In the genomic region with DNA sequence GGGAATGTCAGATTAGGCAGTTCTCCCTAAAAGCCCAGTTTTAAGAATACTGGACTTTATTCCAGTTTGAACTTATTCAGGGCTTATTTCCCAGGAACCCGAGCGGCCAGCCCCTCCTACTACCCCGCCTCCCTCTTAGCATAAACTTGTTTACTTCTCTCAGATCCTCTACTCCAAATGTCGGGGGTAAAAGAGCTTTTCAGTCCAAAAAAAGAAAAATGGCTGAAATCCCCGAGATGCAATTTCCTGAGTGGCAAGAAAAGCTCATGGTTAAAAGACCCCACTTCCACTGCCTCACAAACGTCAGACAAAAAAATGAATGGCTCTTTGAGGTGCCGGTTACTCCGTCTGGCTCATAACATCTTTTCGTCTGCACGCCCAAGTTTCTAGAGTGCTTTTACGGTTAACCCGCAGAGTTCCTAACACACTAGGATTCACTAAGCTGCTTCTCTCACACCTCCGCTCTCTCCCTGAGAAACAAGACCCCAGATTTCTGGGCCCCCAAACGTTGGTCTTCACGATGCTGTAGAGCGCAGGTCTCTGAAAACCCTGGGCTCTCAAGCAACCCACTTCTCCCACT, we compare ENCODE assay signal across 8 cellular contexts. TPM values are rescaled to one million over a fixed set of nuclear protein-coding genes. Genes with fewer than 3 reads are reported as not detected.
DNase-seq lines count a peak whose midpoint lies in the region; ATAC-seq, FAIRE-seq and TF ChIP-seq lines count a peak whose summit lies in the region.

No MANE protein-coding gene starts in this region.

- peaks cover 20 to 40% of the 10 kb centered on the region in 2 experiments for H3K36me3 ChIP-seq in SK-N-SH (replicated peaks in 1 of 2; ENCODE audit: control insufficient read depth in 1 of 2, insufficient read depth in 2 of 2, low read length in 1 of 2)
- H3K36me3 ChIP-seq in endothelial cell of umbilical vein (ENCODE audit: control insufficient read depth in 2 of 2, extremely low read depth in 1 of 2, insufficient read depth in 2 of 2, low read length in 2 of 2): peaks cover 4 to 15% of the 10 kb centered on the region in 2 experiments
- peaks cover 0 to 32% (median 12%) of the 10 kb centered on the region in 4 donors for H3K36me3 ChIP-seq in transverse colon

- H2AFZ ChIP-seq in SK-N-SH (ENCODE audit: low read depth) (peak overlapping the region; percentile 94), endothelial cell of umbilical vein (ENCODE audit: low read depth, low read length) (peak overlapping the region; percentile 63)

- peak; percentile 3 for ATAC-seq in HG03439 (IDR thresholded peaks at IDR 0.05; ENCODE audit: unreplicated experiment)

- H3K27ac ChIP-seq in SK-N-SH (ENCODE audit: low read depth in 2 of 2, low read length in 1 of 2) (peak overlapping the region; percentile 86 to 97), endothelial cell of umbilical vein (ENCODE audit: insufficient read depth, low read depth, low read length) (peak overlapping the region; percentile 68), transverse colon (peak overlapping the region; percentile 84 to 93 (median 92))

- H3K9ac ChIP-seq in SK-N-SH (peak overlapping the region; percentile 94), endothelial cell of umbilical vein (replicated peaks; ENCODE audit: extremely low read depth, insufficient read depth, low read length) (peak overlapping the region; percentile 88)

- H3F3A ChIP-seq in SK-N-SH (replicated peaks; ENCODE audit: insufficient read depth): peaks cover 9% of the 10 kb centered on the region

- FAIRE-seq in endothelial cell of umbilical vein (lab: Jason Lieb, UNC): no peak

- no peak for TF ChIP-seq RAD21 in SK-N-SH (IDR thresholded peaks at IDR 0.05; ENCODE audit: low read length)

- TF ChIP-seq EP300 in SK-N-SH (IDR thresholded peaks at IDR 0.05; ENCODE audit: borderline replicate concordance in 1 of 2, low read depth in 1 of 2, low read length in 1 of 2): no peak
- no peak for TF ChIP-seq EP300 in transverse colon (IDR thresholded peaks at IDR 0.05; ENCODE audit: low read depth)

- peak overlapping the region; percentile 95 for H3K4me2 ChIP-seq in SK-N-SH
- peak overlapping the region; percentile 64 for H3K4me2 ChIP-seq in endothelial cell of umbilical vein (ENCODE audit: insufficient read depth, low read length)

- H4K20me1 ChIP-seq in SK-N-SH (ENCODE audit: insufficient read depth): peaks cover 6% of the 10 kb centered on the region; the same call in 1 of the 2 replicates
- H4K20me1 ChIP-seq in endothelial cell of umbilical vein (replicated peaks; ENCODE audit: control insufficient read depth, extremely low read depth, insufficient read depth, low read length): no peaks in the 10 kb centered on the region

- dilution Hi-C loops in endothelial cell of umbilical vein (cut with MboI; ENCODE audit: extremely low pct_ligation_motif_present, low sequenced_read_pairs): no loop called here

- CTCF ChIA-PET in SK-N-SH (lab: Yijun Ruan, JAX) (interaction anchor here (1.0 to 2.0 kb wide), 7 partner anchors 11 to 326 kb away, joined by 3 to 7 read pairs (median 4); no protein-coding TSS in a partner anchor), endothelial cell of umbilical vein (lab: Charles Lee) (interaction anchor here (1.7 to 2.1 kb wide), 3 partner anchors 10 to 326 kb away, joined by 7 to 10 read pairs (median 9); no protein-coding TSS in a partner anchor)

- intact Hi-C loops in endothelial cell of umbilical vein (cut with micrococcal nuclease) (loop anchor here (5.0 kb wide), 1 partner anchor 154 kb away; a partner anchor contains a TSS), transverse colon (cut with DNase I; ENCODE audit: low total_unique reads) (no loop called here)

- H3K9me1 ChIP-seq in endothelial cell of umbilical vein (replicated peaks; ENCODE audit: control insufficient read depth, extremely low read depth, insufficient read depth, low read length): no peaks in the 10 kb centered on the region

- H3K4me3 ChIP-seq in SK-N-SH (ENCODE audit: low read depth in 2 of 2, low read length in 1 of 2) (peak overlapping the region; percentile 81 to 90), endothelial cell of umbilical vein (replicated peaks in 1 of 3; ENCODE audit: insufficient read depth in 1 of 3, low read depth in 1 of 3, low read length in 3 of 3) (peak overlapping the region; percentile 71 to 95 (median 87)), transverse colon (peak overlapping the region; percentile 71 to 99 (median 91))

- peak; percentile 14 for DNase-seq in NCI-H2029 (lab: John Stamatoyannopoulos, UW)
- DNase-seq in NCI-H2029 treated with DMSO at 0.1 percent for 48 hours (lab: John Stamatoyannopoulos, UW): no peak
- DNase-seq in SK-N-SH: peak; percentile 55
- peak; percentile 60 for DNase-seq in endothelial cell of umbilical vein (ENCODE audit: low read depth, low spot score)
- DNase-seq in midbrain (lab: John Stamatoyannopoulos, UW): peak; percentile 42
- DNase-seq in transverse colon: peak; percentile 39
- DNase-seq in NK-92 (lab: John Stamatoyannopoulos, UW; ENCODE audit: unreplicated experiment): no peak

- TF ChIP-seq POLR2A in endothelial cell of umbilical vein (IDR thresholded peaks at IDR 0.05; ENCODE audit: low read depth, low read length) (no peak), transverse colon (IDR thresholded peaks at IDR 0.05) (no peak)

- TF ChIP-seq CTCF in SK-N-SH (IDR thresholded peaks at IDR 0.05): no peak
- no peak for TF ChIP-seq CTCF in endothelial cell of umbilical vein (IDR thresholded peaks at IDR 0.05; ENCODE audit: extremely low read depth in 1 of 2, insufficient read depth in 1 of 2, low read depth in 1 of 2, low read length in 2 of 2)
- no peak for TF ChIP-seq CTCF in transverse colon (IDR thresholded peaks at IDR 0.05)

- POLR2A ChIA-PET in SK-N-SH (lab: Yijun Ruan, JAX) (interaction anchor here (0.5 to 1.2 kb wide), 5 partner anchors 10 to 1163 kb away, joined by 3 to 4 read pairs (median 4); a partner anchor contains a TSS), endothelial cell of umbilical vein (lab: Charles Lee) (interaction anchor here (0.7 kb wide), 1 partner anchor 160 kb away, joined by 3 read pairs; a partner anchor contains a TSS)

- H3K4me1 ChIP-seq in SK-N-SH (ENCODE audit: control insufficient read depth in 1 of 2, insufficient read depth in 2 of 2, low read depth in 1 of 2, low read length in 1 of 2) (peaks cover 0 to 13% of the 10 kb centered on the region in 2 experiments; a peak in 2 of 4 replicates), endothelial cell of umbilical vein (ENCODE audit: control insufficient read depth, extremely low read depth, insufficient read depth, low read length) (peaks cover 22% of the 10 kb centered on the region), transverse colon (peaks cover 15 to 31% (median 21%) of the 10 kb centered on the region in 4 donors)

- WGBS in SK-N-SH (ENCODE audit: low lambda C conversion rate): under 1% methylated on average over 13 of the region's 16 CpGs
- WGBS in transverse colon (ENCODE audit: low coverage in 1 of 2), 2 donors: 0 to 1% methylated on average over 7 to 16 of the region's 16 CpGs

- in situ Hi-C loops in transverse colon (cut with MboI; ENCODE audit: low pct_ligation_motif_present in 1 of 4, low pct_unique_long_range_greater_than_20kb in 1 of 4, low sequenced_read_pairs in 3 of 4): loop anchor here in 1 of 4 donors (25.0 kb wide), 2 partner anchors 234 to 359 kb away; a partner anchor contains a TSS

- BruUV-seq in endothelial cell of umbilical vein (replicated peaks; lab: Mats Ljungman, UMichigan): TSS peak; percentile 70

- H3K79me2 ChIP-seq in SK-N-SH (ENCODE audit: insufficient read depth): peaks cover 84% of the 10 kb centered on the region
- H3K79me2 ChIP-seq in endothelial cell of umbilical vein (ENCODE audit: control insufficient read depth, insufficient read depth, low read length): peaks cover 49% of the 10 kb centered on the region

- H3K9me2 ChIP-seq in SK-N-SH: no peaks in the 10 kb centered on the region

- H3K27me3 ChIP-seq in SK-N-SH (ENCODE audit: insufficient read depth): no peaks in the 10 kb centered on the region
- H3K27me3 ChIP-seq in endothelial cell of umbilical vein (ENCODE audit: control insufficient read depth in 2 of 2, insufficient read depth in 2 of 2, low read length in 2 of 2): no peaks in the 10 kb centered on the region
- no peaks in the 10 kb centered on the region for H3K27me3 ChIP-seq in transverse colon

- no peaks in the 10 kb centered on the region for H3K9me3 ChIP-seq in SK-N-SH
- no peaks in the 10 kb centered on the region for H3K9me3 ChIP-seq in endothelial cell of umbilical vein (replicated peaks; ENCODE audit: control insufficient read depth, insufficient read depth, low read length)
- no peaks in the 10 kb centered on the region for H3K9me3 ChIP-seq in transverse colon

RNA-seq across cellular contexts. Expression of a gene that starts 0.4 kb away (rescaled TPM):
- polyA plus RNA-seq in SK-N-SH (2012; rRNA removed): 46.2 and 64.4 TPM in 2 replicates
- 39.7 and 41.2 TPM in 2 replicates for polyA plus RNA-seq in SK-N-SH (2012; cell fraction: cytosol; rRNA removed)
- polyA plus RNA-seq in SK-N-SH (2012; cell fraction: nucleus; rRNA removed): 74.6 and 144 TPM in 2 replicates
- 69.7 and 73.7 TPM in 2 replicates for total RNA-seq in endothelial cell of umbilical vein
- 33.5 and 38.2 TPM in 2 replicates for polyA plus RNA-seq in endothelial cell of umbilical vein
- 30.8 and 34.5 TPM in 2 replicates for polyA plus RNA-seq in endothelial cell of umbilical vein (2011; cell fraction: cytosol; rRNA removed)
- 138 and 174 TPM in 2 replicates for polyA plus RNA-seq in endothelial cell of umbilical vein (2011; cell fraction: nucleus; rRNA removed)
- polyA plus RNA-seq in endothelial cell of umbilical vein (2012): 29.6 and 45.2 TPM in 2 replicates
- 56.1 and 60.8 TPM in 2 replicates for polyA minus RNA-seq in endothelial cell of umbilical vein
- polyA minus RNA-seq in endothelial cell of umbilical vein (2011; cell fraction: cytosol; rRNA and poly(A)+ RNA removed): 37.2 TPM
- polyA minus RNA-seq in endothelial cell of umbilical vein (2011; cell fraction: nucleus; rRNA and poly(A)+ RNA removed): 46.5 and 85.7 TPM in 2 replicates
- total RNA-seq in transverse colon: 100 to 1,000 TPM in 1 of 4 donors, 10 to 100 TPM in 3; 31.0 to 168 (median 47.7) TPM

RNA-seq across cellular contexts. Expression of a gene that starts 0.9 kb away (rescaled TPM):
- 16.0 and 17.4 TPM in 2 replicates for polyA plus RNA-seq in SK-N-SH (2012; rRNA removed)
- 12.8 and 17.5 TPM in 2 replicates for polyA plus RNA-seq in SK-N-SH (2012; cell fraction: cytosol; rRNA removed)
- polyA plus RNA-seq in SK-N-SH (2012; cell fraction: nucleus; rRNA removed): 10.1 and 19.3 TPM in 2 replicates
- 72.0 and 78.1 TPM in 2 replicates for total RNA-seq in endothelial cell of umbilical vein
- polyA plus RNA-seq in endothelial cell of umbilical vein: 36.6 and 38.7 TPM in 2 replicates
- 45.1 and 51.0 TPM in 2 replicates for polyA plus RNA-seq in endothelial cell of umbilical vein (2011; cell fraction: cytosol; rRNA removed)
- polyA plus RNA-seq in endothelial cell of umbilical vein (2011; cell fraction: nucleus; rRNA removed): 61.6 and 65.8 TPM in 2 replicates
- polyA plus RNA-seq in endothelial cell of umbilical vein (2012): 18.9 and 54.2 TPM in 2 replicates
- 93.0 and 111 TPM in 2 replicates for polyA minus RNA-seq in endothelial cell of umbilical vein
- 69.8 TPM for polyA minus RNA-seq in endothelial cell of umbilical vein (2011; cell fraction: cytosol; rRNA and poly(A)+ RNA removed)
- 32.7 and 48.7 TPM in 2 replicates for polyA minus RNA-seq in endothelial cell of umbilical vein (2011; cell fraction: nucleus; rRNA and poly(A)+ RNA removed)
- 1 to 10 TPM in 3 of 4 donors, not detected in 1; 1.9 to 5.0 (median 1.9) TPM for total RNA-seq in transverse colon

RNA-seq across cellular contexts. Expression of a gene that starts 35.1 kb away (rescaled TPM):
- polyA plus RNA-seq in SK-N-SH (2012; rRNA removed): 20.2 and 31.5 TPM in 2 replicates
- polyA plus RNA-seq in SK-N-SH (2012; cell fraction: cytosol; rRNA removed): 25.2 and 25.9 TPM in 2 replicates
- 22.5 and 40.4 TPM in 2 replicates for polyA plus RNA-seq in SK-N-SH (2012; cell fraction: nucleus; rRNA removed)
- 39.4 and 41.2 TPM in 2 replicates for total RNA-seq in endothelial cell of umbilical vein
- 25.2 and 28.5 TPM in 2 replicates for polyA plus RNA-seq in endothelial cell of umbilical vein
- 25.4 and 27.6 TPM in 2 replicates for polyA plus RNA-seq in endothelial cell of umbilical vein (2011; cell fraction: cytosol; rRNA removed)
- polyA plus RNA-seq in endothelial cell of umbilical vein (2011; cell fraction: nucleus; rRNA removed): 38.6 and 43.6 TPM in 2 replicates
- polyA plus RNA-seq in endothelial cell of umbilical vein (2012): 27.0 and 32.6 TPM in 2 replicates
- 46.0 and 48.8 TPM in 2 replicates for polyA minus RNA-seq in endothelial cell of umbilical vein
- polyA minus RNA-seq in endothelial cell of umbilical vein (2011; cell fraction: cytosol; rRNA and poly(A)+ RNA removed): 19.2 TPM
- polyA minus RNA-seq in endothelial cell of umbilical vein (2011; cell fraction: nucleus; rRNA and poly(A)+ RNA removed): 24.9 and 38.3 TPM in 2 replicates
- 10 to 100 TPM in 3 of 4 donors, 1 to 10 TPM in 1; 2.6 to 90.9 (median 12.8) TPM for total RNA-seq in transverse colon

RNA-seq across cellular contexts. Expression of a gene that starts 38.8 kb away (rescaled TPM):
- 3.7 and 4.1 TPM in 2 replicates for polyA plus RNA-seq in SK-N-SH (2012; rRNA removed)
- polyA plus RNA-seq in SK-N-SH (2012; cell fraction: cytosol; rRNA removed): 5.4 and 7.6 TPM in 2 replicates
- polyA plus RNA-seq in SK-N-SH (2012; cell fraction: nucleus; rRNA removed): 2.2 and 3.1 TPM in 2 replicates
- 1.4 and 1.5 TPM in 2 replicates for total RNA-seq in endothelial cell of umbilical vein
- 0.11 TPM in 1 of 2 replicates, not detected in the other for polyA plus RNA-seq in endothelial cell of umbilical vein
- 0.12 TPM in 1 of 2 replicates, not detected in the other for polyA plus RNA-seq in endothelial cell of umbilical vein (2011; cell fraction: cytosol; rRNA removed)
- polyA plus RNA-seq in endothelial cell of umbilical vein (2011; cell fraction: nucleus; rRNA removed): 0.13 TPM in 1 of 2 replicates, not detected in the other
- polyA plus RNA-seq in endothelial cell of umbilical vein (2012): 1.6 and 2.4 TPM in 2 replicates
- not detected in 2 replicates for polyA minus RNA-seq in endothelial cell of umbilical vein
- polyA minus RNA-seq in endothelial cell of umbilical vein (2011; cell fraction: cytosol; rRNA and poly(A)+ RNA removed): not detected
- polyA minus RNA-seq in endothelial cell of umbilical vein (2011; cell fraction: nucleus; rRNA and poly(A)+ RNA removed): not detected in 2 replicates
- total RNA-seq in transverse colon: not detected

Comparison
In these comparisons a context has a peak if more than half of its experiments do, and no peak if none do; other contexts are left out.
1. DNase-seq: peak in NCI-H2029 (single experiment), SK-N-SH (single experiment), endothelial cell of umbilical vein (single experiment), midbrain (single experiment) and transverse colon (single experiment); none in NCI-H2029 treated with DMSO at 0.1 percent for 48 hours (single experiment) and NK-92 (single experiment).
2. RNA of a gene that starts 0.9 kb away (total RNA-seq): 72.0 to 78.1 TPM in endothelial cell of umbilical vein; 1.9 to 5.0 TPM in transverse colon; every median in the first group is over 10 times any median in the second.
3. Peak in every context shown above with its lines, with median percentiles within 50 percentile points of each other: H3K27ac ChIP-seq and H3K4me3 ChIP-seq.